ENCODE assay signal across 32 cellular contexts in the genomic region with DNA sequence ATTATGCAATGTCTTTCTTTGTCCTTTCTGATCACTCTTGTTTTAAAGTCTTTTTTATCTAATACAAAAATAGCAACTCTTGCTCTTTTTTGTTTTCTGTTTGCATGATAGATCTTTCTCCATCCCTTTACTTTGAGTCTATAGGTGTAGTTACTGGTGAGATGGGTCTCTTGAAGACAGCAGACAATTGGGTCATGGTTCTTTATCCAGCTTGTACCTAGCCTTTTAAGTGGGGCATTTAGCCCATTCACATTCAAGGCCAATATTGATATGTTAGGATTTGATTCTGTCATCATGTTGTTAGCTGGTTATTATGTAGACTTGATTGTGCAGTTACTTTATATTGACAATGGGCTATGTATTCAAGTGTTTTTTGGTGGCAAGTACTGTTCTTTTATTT.
"Had no signal": no experiment of that assay in that cellular context is flagged by ENCODE, and none has a peak within 500 bp of the region (broad histone marks: within the 10 kb centered on the region; RNA-seq: fewer than 3 reads in every experiment).

No MANE protein-coding gene starts in this region.

- H2AFZ ChIP-seq: PC-9 had no signal

- H3K27ac Mint-ChIP-seq: activated B cell treated with CpG ODN at 0.5 μM for 24 hours; activated CD4-positive, alpha-beta memory T cell treated with anti-CD3 and anti-CD28 coated beads for 36 hours; activated CD8-positive, alpha-beta memory T cell treated with anti-CD3 and anti-CD28 coated beads, Interleukin-2, amount 10 ng/mL, durations not matched to agents 7 days and 5 days; activated naive CD4-positive, alpha-beta T cell treated with anti-CD3 and anti-CD28 coated beads, Interleukin-2, amount 10 ng/mL, durations not matched to agents 7 days and 5 days; activated naive CD8-positive, alpha-beta T cell; activated naive CD8-positive, alpha-beta T cell treated with anti-CD3 and anti-CD28 coated beads, Interleukin-2, amount 50 U/mL, for 24 hours had no signal

- H3K4me1 Mint-ChIP-seq: activated B cell treated with CpG ODN at 0.5 μM for 24 hours; activated CD8-positive, alpha-beta memory T cell treated with anti-CD3 and anti-CD28 coated beads, Interleukin-2, amount 10 ng/mL, durations not matched to agents 7 days and 5 days; activated naive CD4-positive, alpha-beta T cell treated with anti-CD3 and anti-CD28 coated beads, Interleukin-2, amount 10 ng/mL, durations not matched to agents 7 days and 5 days; activated naive CD8-positive, alpha-beta T cell treated with anti-CD3 and anti-CD28 coated beads, Interleukin-2, amount 50 U/mL, for 24 hours; central memory CD8-positive, alpha-beta T cell had no signal

- H3K36me3 Mint-ChIP-seq: activated CD4-positive, alpha-beta memory T cell treated with anti-CD3 and anti-CD28 coated beads for 36 hours; activated CD8-positive, alpha-beta memory T cell treated with anti-CD3 and anti-CD28 coated beads, Interleukin-2, amount 10 ng/mL, durations not matched to agents 7 days and 5 days; activated naive CD4-positive, alpha-beta T cell treated with anti-CD3 and anti-CD28 coated beads, Interleukin-2, amount 10 ng/mL, durations not matched to agents 7 days and 5 days; activated naive CD8-positive, alpha-beta T cell had no signal

- DNase-seq: activated B cell treated with CpG ODN at 0.5 μM for 24 hours; activated CD4-positive, alpha-beta memory T cell treated with anti-CD3 and anti-CD28 coated beads for 36 hours; activated CD4-positive, alpha-beta T cell treated with anti-CD3 and anti-CD28 coated beads for 4 hours; activated CD4-positive, alpha-beta T cell treated with anti-CD3 and anti-CD28 coated beads, Interleukin-2, amount 50 U/mL, for 1 hour; activated CD4-positive, CD25-positive, alpha-beta regulatory T cell treated with anti-CD3 and anti-CD28 coated beads, Interleukin-2, amount 50 U/mL, for 72 hours; activated CD8-positive, alpha-beta memory T cell treated with anti-CD3 and anti-CD28 coated beads for 24 hours; activated CD8-positive, alpha-beta memory T cell treated with anti-CD3 and anti-CD28 coated beads, Interleukin-2, amount 10 ng/mL, durations not matched to agents 7 days and 5 days; activated CD8-positive, alpha-beta memory T cell treated with anti-CD3 and anti-CD28 coated beads, Interleukin-2, amount 50 U/mL, for 48 hours; activated effector memory CD4-positive, alpha-beta T cell treated with Interleukin-2 at 50 U/mL for 16 hours; activated naive CD4-positive, alpha-beta T cell treated with anti-CD3 and anti-CD28 coated beads, Interleukin-2, amount 10 ng/mL, durations not matched to agents 7 days and 5 days; activated naive CD8-positive, alpha-beta T cell treated with anti-CD3 and anti-CD28 coated beads, Interleukin-2, amount 50 U/mL, for 24 hours; activated T-cell treated with anti-CD3 and anti-CD28 coated beads, Interleukin-2, amount 50 U/mL, for 48 hours; anterior cingulate cortex; colonic mucosa; NCI-H1092 treated with DMSO at 0.1 percent for 48 hours; NCI-H1417 treated with DMSO at 0.1 percent for 48 hours; NCI-H1694; NCI-H2029; NCI-H345; NCI-H524 treated with DMSO at 0.1 percent for 48 hours; NK-92 treated with Interleukin-12 subunit alpha and Interleukin-12 subunit beta, amount 100 ng/mL, for 24 hours; PC-9; Right ventricle myocardium superior; T-helper 1 cell; T-helper 2 cell; T-helper 9 cell had no signal

- H3K27me3 Mint-ChIP-seq: activated B cell treated with CpG ODN at 0.5 μM for 24 hours; activated CD4-positive, alpha-beta memory T cell treated with anti-CD3 and anti-CD28 coated beads for 36 hours; activated CD8-positive, alpha-beta memory T cell treated with anti-CD3 and anti-CD28 coated beads, Interleukin-2, amount 10 ng/mL, durations not matched to agents 7 days and 5 days; activated naive CD4-positive, alpha-beta T cell treated with anti-CD3 and anti-CD28 coated beads, Interleukin-2, amount 10 ng/mL, durations not matched to agents 7 days and 5 days; activated naive CD8-positive, alpha-beta T cell; activated naive CD8-positive, alpha-beta T cell treated with anti-CD3 and anti-CD28 coated beads, Interleukin-2, amount 50 U/mL, for 24 hours; central memory CD8-positive, alpha-beta T cell had no signal

- H3K27ac ChIP-seq: cardiac muscle cell, colonic mucosa, PC-9, RWPE1, SK-N-MC, VCaP had no signal

- H3K36me3 ChIP-seq: cardiac muscle cell, colonic mucosa had no signal

- H3K4me3 Mint-ChIP-seq: activated B cell treated with CpG ODN at 0.5 μM for 24 hours; activated CD4-positive, alpha-beta memory T cell treated with anti-CD3 and anti-CD28 coated beads for 36 hours; activated CD8-positive, alpha-beta memory T cell treated with anti-CD3 and anti-CD28 coated beads, Interleukin-2, amount 10 ng/mL, durations not matched to agents 7 days and 5 days; activated naive CD4-positive, alpha-beta T cell treated with anti-CD3 and anti-CD28 coated beads, Interleukin-2, amount 10 ng/mL, durations not matched to agents 7 days and 5 days; activated naive CD8-positive, alpha-beta T cell; activated naive CD8-positive, alpha-beta T cell treated with anti-CD3 and anti-CD28 coated beads, Interleukin-2, amount 50 U/mL, for 24 hours; central memory CD8-positive, alpha-beta T cell had no signal

- ATAC-seq: activated CD8-positive, alpha-beta memory T cell treated with anti-CD3 and anti-CD28 coated beads, Interleukin-2, amount 10 ng/mL, durations not matched to agents 7 days and 5 days; activated naive CD8-positive, alpha-beta T cell treated with anti-CD3 and anti-CD28 coated beads, Interleukin-2, amount 50 U/mL, for 24 hours had no signal

- H3K4me3 ChIP-seq: cardiac muscle cell, colonic mucosa, PC-9, SK-N-MC had no signal

- H3K9me3 ChIP-seq: colonic mucosa had no signal

- H3K27me3 ChIP-seq: cardiac muscle cell, colonic mucosa had no signal

- H3K4me1 ChIP-seq: colonic mucosa had no signal
